In the genomic region with DNA sequence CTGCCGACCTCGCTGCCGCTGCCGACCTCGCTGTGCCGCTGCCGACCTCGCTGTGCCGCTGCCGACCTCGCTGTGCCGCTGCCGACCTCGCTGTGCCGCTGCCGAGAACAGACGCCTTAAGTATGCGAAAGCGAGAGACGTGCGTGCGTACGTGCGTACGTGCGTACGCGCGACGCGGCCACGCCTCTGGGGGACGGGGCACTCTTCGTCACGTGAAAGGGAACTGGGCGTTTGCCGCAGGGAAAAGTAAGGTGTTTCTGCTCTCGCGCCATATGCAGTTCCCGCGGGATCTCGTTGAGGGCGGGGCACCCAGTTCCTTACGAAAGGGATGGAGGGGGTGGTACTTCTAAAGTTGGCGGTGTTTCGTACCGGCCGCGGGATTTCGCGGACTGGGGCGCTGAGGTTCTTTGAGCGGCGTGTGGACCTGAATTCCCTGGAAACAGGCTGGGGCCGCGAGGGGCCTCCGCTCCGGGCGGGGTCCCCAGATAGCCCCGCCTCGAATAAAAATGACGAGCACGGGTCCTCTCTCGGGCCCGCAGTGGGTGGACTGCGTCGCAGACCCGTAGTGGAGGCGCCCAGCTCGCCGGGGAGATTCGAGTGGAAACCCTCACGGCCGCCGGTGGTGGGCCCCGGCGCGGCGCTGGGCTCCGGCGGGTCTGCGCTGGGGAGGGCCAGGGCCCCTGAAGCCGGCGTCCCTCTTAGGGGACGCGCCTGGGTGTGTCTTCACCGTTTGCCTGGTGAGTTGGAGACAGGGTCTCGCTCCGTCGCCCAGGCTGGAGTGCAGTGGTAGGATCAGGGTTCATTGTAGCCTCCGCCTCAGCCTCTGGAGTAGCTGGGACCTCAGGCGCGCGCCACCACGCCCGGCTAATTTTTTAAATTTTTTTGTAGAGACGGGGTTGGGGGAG, we compare ENCODE assay signal across 8 cellular contexts.
A peak's percentile ranks its signal among the peaks of the same experiment; 100 is the strongest.
DNase-seq lines count a peak whose midpoint lies in the region; ATAC-seq and TF ChIP-seq lines count a peak whose summit lies in the region.

TSS of gene EIF4A3 (minus strand) at position 94 of the 905 bp plus-strand sequence. CDS start 167 bp downstream, outside the sequence.

- DNase-seq in GM04504 (ENCODE audit: low read depth) (peak; percentile 97), NCI-H1092 (lab: John Stamatoyannopoulos, UW) (peak; percentile 98), germinal center (ENCODE audit: low spot score) (peak; percentile 98), non-pigmented ciliary epithelial cell (ENCODE audit: low read depth) (peak; percentile 97), superior temporal gyrus (ENCODE audit: extremely low spot score) (peak; percentile 98)

- H3K27ac Mint-ChIP-seq in activated naive CD4-positive, alpha-beta T cell treated with anti-CD3 and anti-CD28 coated beads, Interleukin-2, amount 50 U/mL, for 24 hours: peak within 1 kb of the TSS; percentile 98

- H3K4me1 Mint-ChIP-seq in activated naive CD4-positive, alpha-beta T cell treated with anti-CD3 and anti-CD28 coated beads, Interleukin-2, amount 50 U/mL, for 24 hours: peaks cover 34% of the 10 kb centered on the region

- no peaks in the 10 kb centered on the region for H3K9me3 Mint-ChIP-seq in activated naive CD4-positive, alpha-beta T cell treated with anti-CD3 and anti-CD28 coated beads, Interleukin-2, amount 50 U/mL, for 24 hours

- no peaks in the 10 kb centered on the region for H3K27me3 Mint-ChIP-seq in activated naive CD4-positive, alpha-beta T cell treated with anti-CD3 and anti-CD28 coated beads, Interleukin-2, amount 50 U/mL, for 24 hours

- peak within 1 kb of the TSS; percentile 98 for H3K4me3 Mint-ChIP-seq in activated naive CD4-positive, alpha-beta T cell treated with anti-CD3 and anti-CD28 coated beads, Interleukin-2, amount 50 U/mL, for 24 hours

- ATAC-seq in HG02571 (IDR thresholded peaks at IDR 0.05; ENCODE audit: unreplicated experiment): peak; percentile 80
- peak; percentile 91 for ATAC-seq in SK-N-SH treated with all-trans-retinoic acid at 6 μM for 48 hours

- peaks cover 11% of the 10 kb centered on the region for H3K36me3 Mint-ChIP-seq in activated naive CD4-positive, alpha-beta T cell treated with anti-CD3 and anti-CD28 coated beads, Interleukin-2, amount 50 U/mL, for 24 hours

TF ChIP-seq in SK-N-SH treated with all-trans-retinoic acid at 6 μM for 48 hours, 23 proteins besides CTCF, POLR2A, EP300 and RAD21:
- TF ChIP-seq CREB5 (CRISPR knock-in tag; IDR thresholded peaks at IDR 0.05; ENCODE audit: low read depth): no peak
- TF ChIP-seq ZNF565 (CRISPR knock-in tag; conservative IDR thresholded peaks at IDR 0.05; ENCODE audit: low read depth): no peak
- no peak for TF ChIP-seq GLIS3 (CRISPR knock-in tag; IDR thresholded peaks at IDR 0.05)
- no peak for TF ChIP-seq TSHZ2 (CRISPR knock-in tag; IDR thresholded peaks at IDR 0.05)
- TF ChIP-seq, protein P1, sequence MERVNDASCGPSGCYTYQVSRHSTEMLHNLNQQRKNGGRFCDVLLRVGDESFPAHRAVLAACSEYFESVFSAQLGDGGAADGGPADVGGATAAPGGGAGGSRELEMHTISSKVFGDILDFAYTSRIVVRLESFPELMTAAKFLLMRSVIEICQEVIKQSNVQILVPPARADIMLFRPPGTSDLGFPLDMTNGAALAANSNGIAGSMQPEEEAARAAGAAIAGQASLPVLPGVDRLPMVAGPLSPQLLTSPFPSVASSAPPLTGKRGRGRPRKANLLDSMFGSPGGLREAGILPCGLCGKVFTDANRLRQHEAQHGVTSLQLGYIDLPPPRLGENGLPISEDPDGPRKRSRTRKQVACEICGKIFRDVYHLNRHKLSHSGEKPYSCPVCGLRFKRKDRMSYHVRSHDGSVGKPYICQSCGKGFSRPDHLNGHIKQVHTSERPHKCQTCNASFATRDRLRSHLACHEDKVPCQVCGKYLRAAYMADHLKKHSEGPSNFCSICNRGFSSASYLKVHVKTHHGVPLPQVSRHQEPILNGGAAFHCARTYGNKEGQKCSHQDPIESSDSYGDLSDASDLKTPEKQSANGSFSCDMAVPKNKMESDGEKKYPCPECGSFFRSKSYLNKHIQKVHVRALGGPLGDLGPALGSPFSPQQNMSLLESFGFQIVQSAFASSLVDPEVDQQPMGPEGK (CRISPR knock-in tag; IDR thresholded peaks at IDR 0.05; ENCODE audit: borderline replicate concordance): peak; percentile 57; the same call in 1 of the 2 replicates
- TF ChIP-seq TCF4 (CRISPR knock-in tag; IDR thresholded peaks at IDR 0.05; ENCODE audit: borderline replicate concordance): no peak
- TF ChIP-seq ZFP3 (CRISPR knock-in tag; IDR thresholded peaks at IDR 0.05): 0 out of 2 replicates have a peak, but pooled peaks have one; percentile 18
- no peak for TF ChIP-seq ZNF8 (CRISPR knock-in tag; IDR thresholded peaks at IDR 0.05)
- TF ChIP-seq RARB (CRISPR knock-in tag; IDR thresholded peaks at IDR 0.05): no peak

Comparison
In these comparisons a context has a peak if more than half of its experiments do, and no peak if none do; other contexts are left out.
1. Peak in every context shown above with its lines: DNase-seq and ATAC-seq.